In genomic region chr1:186487163-186487562, GRCh38 we compare ENCODE assay signal across 32 cellular contexts. TPM values are rescaled to one million over a fixed set of nuclear protein-coding genes. Genes with fewer than 3 reads are reported as not detected.
DNase-seq lines count a peak whose midpoint lies in the region; ATAC-seq, FAIRE-seq and TF ChIP-seq lines count a peak whose summit lies in the region.
"Had no signal": no experiment of that assay in that cellular context is flagged by ENCODE, and none has a peak within 500 bp of the region (broad histone marks: within the 10 kb centered on the region; RNA-seq: fewer than 3 reads in every experiment).

No MANE protein-coding gene starts in this region.

- no peaks in the 10 kb centered on the region for H3K9me1 ChIP-seq in IMR-90 (ENCODE audit: insufficient read depth, low read length)

- no peak overlapping the region for H4K91ac ChIP-seq in IMR-90 (ENCODE audit: insufficient read depth, low read depth, low read length)

- no peak overlapping the region for H2BK15ac ChIP-seq in IMR-90 (ENCODE audit: low read depth, low read length)

- H4K20me1 ChIP-seq in IMR-90 (ENCODE audit: insufficient read depth, low read length) (no peaks in the 10 kb centered on the region), GM12878 (ENCODE audit: control insufficient read depth, insufficient read depth) (no peaks in the 10 kb centered on the region)

- no peak overlapping the region for H3K27ac ChIP-seq in IMR-90 (ENCODE audit: insufficient read depth, low read length)
- H3K27ac ChIP-seq in GM12878 (ENCODE audit: control insufficient read depth, insufficient read depth): no peak overlapping the region
- no peak overlapping the region for H3K27ac ChIP-seq in left ventricle myocardium inferior (replicated peaks)
- H3K27ac ChIP-seq: heart right ventricle, ovary, SK-N-MC had no signal

- no peaks in the 10 kb centered on the region for H3K79me2 ChIP-seq in GM12878 (ENCODE audit: control insufficient read depth, insufficient read depth, low read length)

- SMC1A ChIA-PET in GM12878 (lab: Charles Lee; ENCODE audit: uncharacterized antibody, unreplicated experiment): interaction anchor here (1.0 to 1.9 kb wide), 6 partner anchors 8 to 499 kb away, joined by 3 to 5 read pairs (median 4); no protein-coding TSS in a partner anchor

- H2BK5ac ChIP-seq in IMR-90 (ENCODE audit: low read depth, low read length, poor library complexity, severe bottlenecking): no peak overlapping the region

- H2BK20ac ChIP-seq in IMR-90 (ENCODE audit: low read depth, low read length): no peak overlapping the region

- TF ChIP-seq POLR2A in IMR-90 (IDR thresholded peaks at IDR 0.05; ENCODE audit: low read depth, low read length) (no peak), GM12878 (IDR thresholded peaks at IDR 0.05; ENCODE audit: low read depth, low read length) (no peak)

- POLR2A ChIA-PET in BJ (lab: Charles Lee) (no interaction called here), IMR-90 (lab: Charles Lee; ENCODE audit: unreplicated experiment) (no interaction called here), GM12878 (lab: Charles Lee) (no interaction called here)

- WGBS in IMR-90 (ENCODE audit: extremely low coverage in 2 of 2, insufficient read length in 1 of 2), 2 experiments: no CpG with 5 or more reads among the region's 2 CpGs
- WGBS in GM12878 (ENCODE audit: insufficient coverage, insufficient replicate concordance, low lambda C conversion rate, missing lambda C conversion rate): 94% methylated on average over 2 of the region's 2 CpGs

- H3K18ac ChIP-seq in IMR-90 (ENCODE audit: low read depth, low read length): no peak overlapping the region

- H2AFZ ChIP-seq in IMR-90 (replicated peaks; ENCODE audit: low read length, poor library complexity) (no peak overlapping the region), GM12878 (ENCODE audit: control insufficient read depth, low read depth, low read length) (no peak overlapping the region)
- H2AFZ ChIP-seq: GM23338 had no signal

- TF ChIP-seq CTCF in BJ (IDR thresholded peaks at IDR 0.05; ENCODE audit: insufficient read depth, low read depth, low read length): 0 out of 2 replicates have a peak, but pooled peaks have one; percentile 10
- TF ChIP-seq CTCF in IMR-90 (conservative IDR thresholded peaks at IDR 0.05; ENCODE audit: low read depth, low read length): peak; percentile 29; the same call in 1 of the 2 replicates
- TF ChIP-seq CTCF in GM12878 (IDR thresholded peaks at IDR 0.05 in 2 of 3, conservative IDR thresholded peaks at IDR 0.05 in 1 of 3; ENCODE audit: control insufficient read depth in 2 of 3, extremely low read depth in 1 of 3, insufficient read depth in 1 of 3, low read depth in 3 of 3, low read length in 3 of 3): no peak
- peak; percentile 6 for TF ChIP-seq CTCF in foreskin fibroblast (IDR thresholded peaks at IDR 0.05; ENCODE audit: low read depth, low read length)
- no peak for TF ChIP-seq CTCF in left ventricle myocardium inferior (IDR thresholded peaks at IDR 0.05; ENCODE audit: borderline replicate concordance)

- no peak for TF ChIP-seq EP300 in GM12878 (IDR thresholded peaks at IDR 0.05; ENCODE audit: borderline replicate concordance in 1 of 2, control insufficient read depth in 1 of 2, low read depth in 2 of 2, low read length in 2 of 2)

- dilution Hi-C loops in IMR-90 (cut with HindIII; ENCODE audit: low sequenced_read_pairs, unreplicated experiment): no loop called here

- intact Hi-C loops in IMR-90 (cut with micrococcal nuclease) (no loop called here), GM12878 (cut with micrococcal nuclease; ENCODE audit: unreplicated experiment) (no loop called here), Right ventricle myocardium inferior (cut with DNase I) (no loop called here), left ventricle myocardium inferior (cut with micrococcal nuclease) (loop anchor here (10.0 kb wide), 1 partner anchor 498 kb away; no protein-coding TSS in a partner anchor)

- H3K4me1 ChIP-seq in IMR-90 (ENCODE audit: control insufficient read depth, insufficient read depth, low read length) (no peaks in the 10 kb centered on the region), GM12878 (ENCODE audit: control insufficient read depth, insufficient read depth, low read length) (no peaks in the 10 kb centered on the region), left ventricle myocardium inferior (no peaks in the 10 kb centered on the region)

- TF ChIP-seq RAD21 in IMR-90 (IDR thresholded peaks at IDR 0.05; ENCODE audit: low read length) (peak; percentile 34; the same call in 1 of the 2 replicates), GM12878 (IDR thresholded peaks at IDR 0.05; ENCODE audit: insufficient read depth, low read depth, low read length) (0 out of 2 replicates have a peak, but pooled peaks have one; percentile 8)

- H3K4me2 ChIP-seq in IMR-90 (ENCODE audit: low read depth, low read length): no peak overlapping the region
- H3K4me2 ChIP-seq in GM12878 (ENCODE audit: control insufficient read depth, insufficient read depth): no peak overlapping the region
- H3K4me2 ChIP-seq: GM23338 had no signal

- no peak overlapping the region for H2AK9ac ChIP-seq in IMR-90 (replicated peaks; ENCODE audit: low read depth, low read length, poor library complexity)

- H3K9me3 ChIP-seq in IMR-90 (ENCODE audit: control insufficient read depth, insufficient read depth, low read length) (no peaks in the 10 kb centered on the region), GM12878 (replicated peaks; ENCODE audit: control insufficient read depth, insufficient read depth, low read length) (no peaks in the 10 kb centered on the region), left ventricle myocardium inferior (replicated peaks) (no peaks in the 10 kb centered on the region)
- H3K9me3 ChIP-seq: heart right ventricle, ovary had no signal

- H3K27me3 ChIP-seq in BJ (ENCODE audit: control insufficient read depth, insufficient read depth, low read length): no peaks in the 10 kb centered on the region
- no peaks in the 10 kb centered on the region for H3K27me3 ChIP-seq in IMR-90 (ENCODE audit: control insufficient read depth, insufficient read depth, low read length)
- H3K27me3 ChIP-seq in GM12878 (replicated peaks in 1 of 2; ENCODE audit: control insufficient read depth in 2 of 2, insufficient read depth in 2 of 2, low read length in 1 of 2): no peaks in the 10 kb centered on the region
- no peaks in the 10 kb centered on the region for H3K27me3 ChIP-seq in left ventricle myocardium inferior (ENCODE audit: low read depth)
- H3K27me3 ChIP-seq: heart right ventricle, ovary had no signal

- CTCF ChIA-PET in BJ (lab: Yijun Ruan, JAX): interaction anchor here (0.6 to 1.4 kb wide), 3 partner anchors 56 to 499 kb away, joined by 3 to 6 read pairs (median 3); no protein-coding TSS in a partner anchor
- CTCF ChIA-PET in IMR-90 (lab: Yijun Ruan, JAX): no interaction called here
- CTCF ChIA-PET in GM12878 (lab: Yijun Ruan, JAX): interaction anchor here (0.9 to 1.5 kb wide), 2 partner anchors 236 to 499 kb away, joined by 3 to 4 read pairs; no protein-coding TSS in a partner anchor

- ATAC-seq in IMR-90 (ENCODE audit: low read depth) (no peak), GM12878 (no peak), Right ventricle myocardium inferior (no peak)
- ATAC-seq: activated naive CD8-positive, alpha-beta T cell treated with anti-CD3 and anti-CD28 coated beads, Interleukin-2, amount 50 U/mL, for 24 hours; GM23338; heart right ventricle had no signal

- in situ Hi-C loops in IMR-90 (cut with MboI; ENCODE audit: low sequenced_read_pairs): no loop called here
- in situ Hi-C loops in GM12878 (cut with MboI): loop anchor here (10.0 kb wide), 1 partner anchor 318 kb away; no protein-coding TSS in a partner anchor

- H3K36me3 ChIP-seq in BJ (ENCODE audit: control insufficient read depth, insufficient read depth, low read length): no peaks in the 10 kb centered on the region
- H3K36me3 ChIP-seq in IMR-90 (ENCODE audit: control insufficient read depth, insufficient read depth, low read length): no peaks in the 10 kb centered on the region
- no peaks in the 10 kb centered on the region for H3K36me3 ChIP-seq in GM12878 (ENCODE audit: control insufficient read depth in 2 of 2, insufficient read depth in 2 of 2, low read length in 1 of 2)
- no peaks in the 10 kb centered on the region for H3K36me3 ChIP-seq in left ventricle myocardium inferior
- H3K36me3 ChIP-seq: heart right ventricle, ovary had no signal

- H4K8ac ChIP-seq in IMR-90 (ENCODE audit: low read depth in 2 of 2, low read length in 2 of 2): no peak overlapping the region

- H3K9ac ChIP-seq in IMR-90 (ENCODE audit: low read depth, low read length): no peak overlapping the region
- H3K9ac ChIP-seq in GM12878 (ENCODE audit: control insufficient read depth, insufficient read depth, low read length): no peak overlapping the region

- RAD21 ChIA-PET in GM12878 (lab: Charles Lee; ENCODE audit: unreplicated experiment): interaction anchor here (0.7 to 1.7 kb wide), 5 partner anchors 26 to 500 kb away, joined by 3 to 6 read pairs (median 3); no protein-coding TSS in a partner anchor

- no peak overlapping the region for H3K14ac ChIP-seq in IMR-90 (replicated peaks; ENCODE audit: low read depth, low read length)

- DNase-seq in BJ (ENCODE audit: low read depth) (no peak), IMR-90 (peak; percentile 67), GM12878 (ENCODE audit: low read depth, low spot score) (no peak), foreskin fibroblast (no peak), KG1 (lab: John Stamatoyannopoulos, UW) (no peak), Right ventricle myocardium inferior (ENCODE audit: missing footprints) (no peak), left ventricle myocardium inferior (no peak), NCI-H1417 (lab: John Stamatoyannopoulos, UW) (no peak)
- DNase-seq: activated CD4-positive, alpha-beta T cell treated with anti-CD3 and anti-CD28 coated beads for 48 hours; activated CD8-positive, alpha-beta memory T cell treated with anti-CD3 and anti-CD28 coated beads for 24 hours; activated naive CD8-positive, alpha-beta T cell treated with anti-CD3 and anti-CD28 coated beads, Interleukin-2, amount 50 U/mL, for 24 hours; C1 segment of cervical spinal cord; DMS79; effector CD4-positive, alpha-beta T cell; erythroblast; foreskin melanocyte; heart right ventricle; kidney glomerular epithelial cell; NCI-H2081; NCI-H226; NCI-H69; ovary; stimulated activated CD4-positive, alpha-beta T cell treated with anti-CD3 and anti-CD28 coated beads, Interleukin-12 subunit alpha, Interleukin-12 subunit beta, amount 100 ng/mL, for 4 hours; stimulated activated CD4-positive, alpha-beta T cell treated with anti-CD3 and anti-CD28 coated beads, Interleukin-4, amount 100 ng/mL, for 1 hour had no signal

- BruUV-seq in IMR-90 (replicated peaks; lab: Mats Ljungman, UMichigan) (no TSS peak), GM12878 (replicated peaks; lab: Mats Ljungman, UMichigan) (no TSS peak)

- no peak overlapping the region; the same call in 1 of the 2 replicates for H3K23ac ChIP-seq in IMR-90 (ENCODE audit: low read depth, low read length)

- no peak overlapping the region for H3K4ac ChIP-seq in IMR-90 (ENCODE audit: low read depth, low read length)

- no peak overlapping the region for H2AK5ac ChIP-seq in IMR-90 (ENCODE audit: low read depth, low read length)

- no peak for FAIRE-seq in GM12878 (lab: Jason Lieb, UNC)
- FAIRE-seq: colon had no signal

- no peak overlapping the region for H2BK120ac ChIP-seq in IMR-90 (ENCODE audit: low read depth, low read length)

- no peak overlapping the region for H3K56ac ChIP-seq in IMR-90 (ENCODE audit: extremely low read depth, insufficient read depth, low read length)

- H3K4me3 ChIP-seq in BJ (ENCODE audit: low read depth, low read length) (no peak overlapping the region), IMR-90 (ENCODE audit: insufficient read depth, low read depth, low read length) (no peak overlapping the region), GM12878 (no peak overlapping the region), foreskin fibroblast (ENCODE audit: low read depth in 1 of 2, low read length in 2 of 2) (no peak overlapping the region), left ventricle myocardium inferior (no peak overlapping the region)
- H3K4me3 ChIP-seq: GM23338, heart right ventricle, lung, ovary, SK-N-MC had no signal

- H3K79me1 ChIP-seq in IMR-90 (ENCODE audit: low read depth in 1 of 2, low read length in 2 of 2): no peaks in the 10 kb centered on the region

- H4K5ac ChIP-seq in IMR-90 (ENCODE audit: low read depth, low read length): no peak overlapping the region

RNA-seq across cellular contexts. Expression of gene PDC, which starts 26.2 kb away (rescaled TPM):
- polyA plus RNA-seq in BJ (2011; rRNA removed) (0.29 TPM in 1 of 2 replicates, not detected in the other), IMR-90 (2012; rRNA removed) (not detected in 2 replicates), GM12878 (2011; rRNA removed) (not detected in 2 replicates), GM12878 (2014; fragmentation: Illumina TruSeq; extraction: Trizol) (not detected in 2 replicates), GM12878 (2014; fragmentation: Nextera tagmentation; extraction: Ambion mirVana) (under 1 TPM in 1 of 2 experiments, not detected in 1; 0.11 TPM), GM12878 (2014; rRNA removed) (not detected in 2 replicates), GM12878 (2016; fragmentation: Nextera tagmentation; extraction: Ambion mirVana) (not detected)
- polyA minus RNA-seq in BJ (2011; rRNA and poly(A)+ RNA removed): not detected in 2 replicates
- total RNA-seq in IMR-90 (2012; rRNA removed) (not detected in 2 replicates), GM12878 (2014; rRNA removed) (not detected in 2 replicates), GM12878 (2014; rRNA removed; fragmentation: Illumina TruSeq; extraction: Trizol) (not detected in 2 replicates), GM12878 (2021) (not detected in 2 replicates), Right ventricle myocardium inferior (not detected), left ventricle myocardium inferior (not detected)
- polyA plus RNA-seq in IMR-90 (2012; cell fraction: cytosol; rRNA removed): not detected in 2 replicates
- polyA plus RNA-seq in IMR-90 (2012; cell fraction: nucleus; rRNA removed; ENCODE audit: low replicate concordance): not detected in 2 replicates
- 0.48 TPM in 1 of 2 replicates, not detected in the other for total RNA-seq in GM12878 (2013; cell fraction: nucleolus; rRNA removed)
- not detected for polyA plus RNA-seq in GM12878 (2011; ENCODE audit: low read depth)
- not detected in 2 replicates for polyA plus RNA-seq in GM12878 (2011; cell fraction: cytosol; rRNA removed)
- not detected in 2 replicates for polyA plus RNA-seq in GM12878 (2011; cell fraction: nucleus; rRNA removed)
- polyA plus RNA-seq in GM12878 (2012): 0.15 TPM in 1 of 2 replicates, not detected in the other
- polyA minus RNA-seq in GM12878 (2011; rRNA and poly(A)+ RNA removed): not detected in 2 replicates
- polyA minus RNA-seq in GM12878 (2011; cell fraction: cytosol; rRNA and poly(A)+ RNA removed): not detected in 2 replicates
- polyA minus RNA-seq in GM12878 (2011; cell fraction: nucleus; rRNA and poly(A)+ RNA removed): not detected in 2 replicates
- total RNA-seq: GM23338; heart right ventricle; lung; mucosa of gallbladder; ovary; RPMI7951; subcutaneous adipose tissue; T-helper 2 cell treated with Interferon-gamma antibody and Interleukin-4, amounts not matched to agents 100 ng/mL and 5 ng/mL, for 36 hours had no signal
- polyA plus RNA-seq: GM23338, heart right ventricle, lung, ovary had no signal

Comparison
In these comparisons a context has a peak if more than half of its experiments do, and no peak if none do; other contexts are left out.
1. CTCF ChIP-seq: peak in BJ (single experiment), IMR-90 (single experiment) and foreskin fibroblast (single experiment); none in GM12878 (0 of 3) and left ventricle myocardium inferior (single experiment).